In genomic region chr2:227029706-227030105, GRCh38 we compare ENCODE assay signal across 22 cellular contexts.
"Had no signal": no experiment of that assay in that cellular context is flagged by ENCODE, and none has a peak within 500 bp of the region (broad histone marks: within the 10 kb centered on the region; RNA-seq: fewer than 3 reads in every experiment).

No MANE protein-coding gene starts in this region.

- H3K9me3 ChIP-seq: gastrocnemius medialis, left ventricle myocardium inferior, sigmoid colon, testis, uterus had no signal

- H3K27me3 Mint-ChIP-seq: activated CD4-positive, alpha-beta memory T cell treated with anti-CD3 and anti-CD28 coated beads for 36 hours had no signal

- H3K27me3 ChIP-seq: gastrocnemius medialis, neural progenitor cell, sigmoid colon, testis, uterus had no signal

- H3K36me3 Mint-ChIP-seq: activated CD4-positive, alpha-beta memory T cell treated with anti-CD3 and anti-CD28 coated beads for 36 hours; activated naive CD8-positive, alpha-beta T cell treated with anti-CD3 and anti-CD28 coated beads, Interleukin-2, amount 10 ng/mL, durations not matched to agents 7 days and 5 days; naive thymus-derived CD4-positive, alpha-beta T cell; neural progenitor cell had no signal

- H3K27ac Mint-ChIP-seq: activated CD4-positive, alpha-beta memory T cell treated with anti-CD3 and anti-CD28 coated beads for 36 hours; activated naive CD8-positive, alpha-beta T cell treated with anti-CD3 and anti-CD28 coated beads, Interleukin-2, amount 10 ng/mL, durations not matched to agents 7 days and 5 days; naive thymus-derived CD4-positive, alpha-beta T cell; neural progenitor cell; stimulated activated naive B cell treated with anti-CD40 and anti-IgM and Interleukin-4, amounts not matched to agents 10 μg/mL and 1 μg/mL and 100 μg/mL, for 72 hours had no signal

- ATAC-seq: esophagus mucosa; gastrocnemius medialis; naive thymus-derived CD4-positive, alpha-beta T cell; stimulated activated naive B cell treated with anti-CD40 and anti-IgM and Interleukin-4, amounts not matched to agents 10 μg/mL and 1 μg/mL and 100 μg/mL, for 72 hours had no signal

- H3K9me3 Mint-ChIP-seq: activated CD4-positive, alpha-beta memory T cell treated with anti-CD3 and anti-CD28 coated beads for 36 hours; activated naive CD8-positive, alpha-beta T cell treated with anti-CD3 and anti-CD28 coated beads, Interleukin-2, amount 10 ng/mL, durations not matched to agents 7 days and 5 days; naive thymus-derived CD4-positive, alpha-beta T cell; neural progenitor cell; stimulated activated naive B cell treated with anti-CD40 and anti-IgM and Interleukin-4, amounts not matched to agents 10 μg/mL and 1 μg/mL and 100 μg/mL, for 72 hours had no signal

- H3K4me3 ChIP-seq: gastrocnemius medialis, left ventricle myocardium inferior, neural progenitor cell, sigmoid colon, smooth muscle cell, testis, uterus had no signal

- H3K4me1 Mint-ChIP-seq: activated naive CD8-positive, alpha-beta T cell treated with anti-CD3 and anti-CD28 coated beads, Interleukin-2, amount 10 ng/mL, durations not matched to agents 7 days and 5 days; naive thymus-derived CD4-positive, alpha-beta T cell; neural progenitor cell had no signal

- DNase-seq: activated CD4-positive, alpha-beta memory T cell treated with anti-CD3 and anti-CD28 coated beads for 36 hours; activated CD4-positive, alpha-beta T cell treated with anti-CD3 and anti-CD28 coated beads for 48 hours; activated naive CD4-positive, alpha-beta T cell treated with Interleukin-2 at 50 U/mL for 16 hours; activated naive CD8-positive, alpha-beta T cell treated with anti-CD3 and anti-CD28 coated beads, Interleukin-2, amount 10 ng/mL, durations not matched to agents 7 days and 5 days; activated T-cell treated with anti-CD3 and anti-CD28 coated beads, Interleukin-2, amount 50 U/mL, for 48 hours; amniotic stem cell; cerebellar nuclear complex; cortex of kidney; effector CD4-positive, alpha-beta T cell; gastrocnemius medialis; hippocampal formation; left ventricle myocardium inferior; naive thymus-derived CD4-positive, alpha-beta T cell; sigmoid colon; stimulated activated CD4-positive, alpha-beta T cell treated with anti-CD3 and anti-CD28 coated beads, Interleukin-15, amount 100 ng/mL, for 24 hours; stimulated activated naive B cell treated with anti-CD40 and anti-IgM and Interleukin-4, amounts not matched to agents 10 μg/mL and 1 μg/mL and 100 μg/mL, for 72 hours; T-helper 9 cell; testis; uterus had no signal

- H3K36me3 ChIP-seq: neural progenitor cell, sigmoid colon, uterus had no signal

- H3K4me1 ChIP-seq: gastrocnemius medialis, left ventricle myocardium inferior, neural progenitor cell, testis, uterus had no signal

- H3K27ac ChIP-seq: gastrocnemius medialis, left ventricle myocardium inferior, neural progenitor cell, sigmoid colon, testis, uterus had no signal

- H3K4me3 Mint-ChIP-seq: activated CD4-positive, alpha-beta memory T cell treated with anti-CD3 and anti-CD28 coated beads for 36 hours; activated naive CD8-positive, alpha-beta T cell treated with anti-CD3 and anti-CD28 coated beads, Interleukin-2, amount 10 ng/mL, durations not matched to agents 7 days and 5 days; naive thymus-derived CD4-positive, alpha-beta T cell; neural progenitor cell; stimulated activated naive B cell treated with anti-CD40 and anti-IgM and Interleukin-4, amounts not matched to agents 10 μg/mL and 1 μg/mL and 100 μg/mL, for 72 hours had no signal
